ENCODE assay signal across 10 cellular contexts in genomic region chr1:185674201-185674600, GRCh38. TPM values are rescaled to one million over a fixed set of nuclear protein-coding genes. Genes with fewer than 3 reads are reported as not detected.
A peak's percentile ranks its signal among the peaks of the same experiment; 100 is the strongest.
DNase-seq lines count a peak whose midpoint lies in the region; ATAC-seq and TF ChIP-seq lines count a peak whose summit lies in the region.
"Had no signal": no experiment of that assay in that cellular context is flagged by ENCODE, and none has a peak within 500 bp of the region (broad histone marks: within the 10 kb centered on the region; RNA-seq: fewer than 3 reads in every experiment).

No MANE protein-coding gene starts in this region.

- DNase-seq in activated naive CD4-positive, alpha-beta T cell treated with anti-CD3 and anti-CD28 coated beads for 36 hours: peak; percentile 25
- no peak for DNase-seq in activated naive CD4-positive, alpha-beta T cell (lab: John Stamatoyannopoulos, UW)
- DNase-seq in colonic mucosa (no peak), thoracic aorta (ENCODE audit: low spot score) (no peak), esophagus squamous epithelium (lab: John Stamatoyannopoulos, UW) (no peak), thyroid gland (no peak), NCI-H1105 (lab: John Stamatoyannopoulos, UW) (no peak)
- DNase-seq: activated effector memory CD4-positive, alpha-beta T cell treated with Interleukin-2 at 50 U/mL for 16 hours had no signal

- WGBS in esophagus squamous epithelium, 2 donors: 36 to 55% methylated on average over 5 of the region's 5 CpGs
- 40% methylated on average over 5 of the region's 5 CpGs for WGBS in thyroid gland, 2 donors

- peaks cover 20% of the 10 kb centered on the region for H3K4me1 Mint-ChIP-seq in activated naive CD4-positive, alpha-beta T cell treated with anti-CD3 and anti-CD28 coated beads for 36 hours (ENCODE audit: low read depth)

- peak overlapping the region; percentile 30 for H3K4me3 Mint-ChIP-seq in activated naive CD4-positive, alpha-beta T cell treated with anti-CD3 and anti-CD28 coated beads for 36 hours

- H3K9me3 ChIP-seq in colonic mucosa (no peaks in the 10 kb centered on the region), thoracic aorta (no peaks in the 10 kb centered on the region), esophagus squamous epithelium (no peaks in the 10 kb centered on the region), thyroid gland (no peaks in the 10 kb centered on the region)

- TF ChIP-seq CTCF in colonic mucosa (IDR thresholded peaks at IDR 0.05) (no peak), thoracic aorta (IDR thresholded peaks at IDR 0.05) (no peak), esophagus squamous epithelium (IDR thresholded peaks at IDR 0.05) (no peak), thyroid gland (IDR thresholded peaks at IDR 0.05) (no peak)

- H3K4me1 ChIP-seq in colonic mucosa (no peaks in the 10 kb centered on the region), thoracic aorta (ENCODE audit: control insufficient read depth in 1 of 2, low read depth in 2 of 2) (peaks cover 12% of the 10 kb centered on the region in 2 donors), esophagus squamous epithelium (peaks cover 0 to 8% (median 0%) of the 10 kb centered on the region in 3 donors), thyroid gland (peaks cover 0 to 4% of the 10 kb centered on the region in 2 donors)

- H3K27me3 Mint-ChIP-seq in activated naive CD4-positive, alpha-beta T cell treated with anti-CD3 and anti-CD28 coated beads for 36 hours (ENCODE audit: low read depth): no peaks in the 10 kb centered on the region

- H3K36me3 ChIP-seq in colonic mucosa (no peaks in the 10 kb centered on the region), thoracic aorta (no peaks in the 10 kb centered on the region), esophagus squamous epithelium (no peaks in the 10 kb centered on the region), thyroid gland (no peaks in the 10 kb centered on the region)

- ATAC-seq in HG03469 (IDR thresholded peaks at IDR 0.05; ENCODE audit: unreplicated experiment) (peak; percentile 75), thoracic aorta (ENCODE audit: insufficient number of reproducible peaks, low FRiP score, low read depth) (no peak)

- no peaks in the 10 kb centered on the region for H3K36me3 Mint-ChIP-seq in activated naive CD4-positive, alpha-beta T cell treated with anti-CD3 and anti-CD28 coated beads for 36 hours (ENCODE audit: low read depth)

- H3K9ac ChIP-seq in colonic mucosa (ENCODE audit: low read depth in 2 of 2, low read length in 2 of 2): no peak overlapping the region

- intact Hi-C loops in activated naive CD4-positive, alpha-beta T cell treated with anti-CD3 and anti-CD28 coated beads for 36 hours (cut with micrococcal nuclease): loop anchor here (1.0 to 10.0 kb wide), 4 partner anchors 20 to 517 kb away; partner anchors contain the start of genes SWT1 and TRMT1L
- intact Hi-C loops in colonic mucosa (cut with DNase I) (loop anchor here (10.0 kb wide), 1 partner anchor 359 kb away; the partner anchor contains the start of gene IVNS1ABP), esophagus squamous epithelium (cut with DNase I) (loop anchor here (10.0 kb wide), 1 partner anchor 379 kb away; no protein-coding TSS in a partner anchor), thyroid gland (cut with DNase I) (no loop called here)

- CTCF ChIA-PET in activated naive CD4-positive, alpha-beta T cell treated with anti-CD3 and anti-CD28 coated beads for 36 hours (lab: Charles Lee): interaction anchor here (1.1 kb wide), 1 partner anchor 79 kb away, joined by 3 read pairs; no protein-coding TSS in a partner anchor

- H3K27ac Mint-ChIP-seq in activated naive CD4-positive, alpha-beta T cell treated with anti-CD3 and anti-CD28 coated beads for 36 hours: no peak overlapping the region

- H3K27me3 ChIP-seq in colonic mucosa (no peaks in the 10 kb centered on the region), thoracic aorta (replicated peaks; ENCODE audit: insufficient read depth) (no peaks in the 10 kb centered on the region), esophagus squamous epithelium (no peaks in the 10 kb centered on the region), thyroid gland (no peaks in the 10 kb centered on the region)

- H3K4me3 ChIP-seq in colonic mucosa (no peak overlapping the region), thoracic aorta (peak overlapping the region; percentile 12), esophagus squamous epithelium (no peak overlapping the region), thyroid gland (replicated peaks in 1 of 3) (no peak overlapping the region)
- H3K4me3 ChIP-seq: lung had no signal

- H3K9me3 Mint-ChIP-seq in activated naive CD4-positive, alpha-beta T cell treated with anti-CD3 and anti-CD28 coated beads for 36 hours: no peaks in the 10 kb centered on the region

- TF ChIP-seq POLR2A in esophagus squamous epithelium (IDR thresholded peaks at IDR 0.05): no peak
- TF ChIP-seq POLR2A in thyroid gland (IDR thresholded peaks at IDR 0.05): no peak

- H3K27ac ChIP-seq in colonic mucosa (peak overlapping the region; percentile 21), thoracic aorta (no peak overlapping the region), esophagus squamous epithelium (peak overlapping the region in 1 of 4 donors; percentile 58), thyroid gland (no peak overlapping the region)

RNA-seq across cellular contexts. Expression of gene HMCN1, which starts 60.0 kb away (rescaled TPM):
- under 1 TPM in 1 of 2 experiments, not detected in 1; 0.12 TPM for total RNA-seq in activated naive CD4-positive, alpha-beta T cell treated with anti-CD3 and anti-CD28 coated beads for 36 hours
- 1 to 10 TPM; 1.3 to 3.7 TPM for total RNA-seq in colonic mucosa
- total RNA-seq in thoracic aorta: 100 to 1,000 TPM; 142 to 191 TPM
- total RNA-seq in esophagus squamous epithelium: 1 to 10 TPM in 3 of 4 donors, under 1 TPM in 1; 0.49 to 6.7 (median 3.3) TPM
- total RNA-seq in thyroid gland: 1 to 10 TPM; 3.3 to 8.9 (median 6.6) TPM

Comparison
In these comparisons a context has a peak if more than half of its experiments do, and no peak if none do; other contexts are left out.
1. RNA of gene HMCN1, which starts 60.0 kb away (total RNA-seq): 142 to 191 TPM in thoracic aorta; 3.3 to 8.9 TPM in thyroid gland, 0.49 to 6.7 TPM in esophagus squamous epithelium, 1.3 to 3.7 TPM in colonic mucosa and 0.12 TPM in activated naive CD4-positive, alpha-beta T cell treated with anti-CD3 and anti-CD28 coated beads for 36 hours; every median in the first group is over 10 times any median in the second.